In the genomic region with DNA sequence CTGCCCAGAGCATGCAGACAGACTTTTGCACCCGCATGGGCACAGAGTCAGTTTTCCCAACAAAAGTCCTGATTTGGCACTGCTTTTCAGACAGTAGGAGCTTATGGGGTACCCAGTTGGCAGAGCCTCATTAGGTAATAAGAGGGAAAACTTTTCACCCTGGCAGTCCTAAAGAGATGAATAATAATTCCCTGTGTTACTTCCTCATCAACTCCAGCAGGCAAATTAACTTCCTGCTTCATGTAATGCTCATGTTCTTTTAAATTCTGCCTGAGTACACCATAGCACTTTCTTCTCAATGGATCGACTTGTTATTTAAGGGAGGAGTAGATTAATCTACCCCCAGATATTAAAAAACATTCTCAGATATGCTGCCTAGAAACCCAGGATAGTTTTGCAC, we compare ENCODE assay signal across 22 cellular contexts.
"Had no signal": no experiment of that assay in that cellular context is flagged by ENCODE, and none has a peak within 500 bp of the region (broad histone marks: within the 10 kb centered on the region; RNA-seq: fewer than 3 reads in every experiment).

No MANE protein-coding gene starts in this region.

- H3K27me3 ChIP-seq: esophagus muscularis mucosa, gastroesophageal sphincter, right lobe of liver, suprapubic skin, uterus had no signal

- ATAC-seq: activated CD8-positive, alpha-beta memory T cell treated with anti-CD3 and anti-CD28 coated beads, Interleukin-2, amount 10 ng/mL, durations not matched to agents 7 days and 5 days; activated CD8-positive, alpha-beta T cell treated with anti-CD3 and anti-CD28 coated beads for 36 hours; activated naive CD8-positive, alpha-beta T cell treated with anti-CD3 and anti-CD28 coated beads, Interleukin-2, amount 50 U/mL, for 24 hours; gastroesophageal sphincter; right lobe of liver; stimulated activated effector memory CD8-positive, alpha-beta T cell treated with anti-CD3 and anti-CD28 coated beads, Interleukin-12 subunit alpha, Interleukin-12 subunit beta, amount 100 ng/mL, for 72 hours; stimulated activated naive CD8-positive, alpha-beta T cell treated with anti-CD3 and anti-CD28 coated beads, Interleukin-15, amount 100 ng/mL, for 72 hours had no signal

- H3K36me3 ChIP-seq: esophagus muscularis mucosa, gastroesophageal sphincter, right lobe of liver, suprapubic skin, uterus had no signal

- H3K79me2 ChIP-seq: parathyroid adenoma had no signal

- H3K27ac ChIP-seq: esophagus muscularis mucosa, gastroesophageal sphincter, parathyroid adenoma, right lobe of liver, skin epidermis, suprapubic skin, uterus had no signal

- H3K27me3 Mint-ChIP-seq: activated CD4-positive, alpha-beta T cell treated with anti-CD3 and anti-CD28 coated beads, Interleukin-2, amount 10 ng/mL, durations not matched to agents 24 days and 14 days; activated CD8-positive, alpha-beta memory T cell treated with anti-CD3 and anti-CD28 coated beads, Interleukin-2, amount 10 ng/mL, durations not matched to agents 7 days and 5 days; activated naive CD8-positive, alpha-beta T cell treated with anti-CD3 and anti-CD28 coated beads, Interleukin-2, amount 50 U/mL, for 24 hours; stimulated activated naive CD8-positive, alpha-beta T cell treated with anti-CD3 and anti-CD28 coated beads, Interleukin-15, amount 100 ng/mL, for 72 hours had no signal

- H3K4me3 ChIP-seq: esophagus muscularis mucosa, gastroesophageal sphincter, right lobe of liver, skin epidermis, suprapubic skin, uterus had no signal

- DNase-seq: activated CD8-positive, alpha-beta memory T cell treated with anti-CD3 and anti-CD28 coated beads, Interleukin-2, amount 10 ng/mL, durations not matched to agents 7 days and 5 days; activated CD8-positive, alpha-beta T cell treated with anti-CD3 and anti-CD28 coated beads for 36 hours; activated gamma-delta T cell; activated naive CD4-positive, alpha-beta T cell treated with anti-CD3 and anti-CD28 coated beads, Interleukin-2, amount 50 U/mL, for 16 hours; activated naive CD8-positive, alpha-beta T cell treated with anti-CD3 and anti-CD28 coated beads, Interleukin-2, amount 50 U/mL, for 24 hours; activated T-cell treated with anti-CD3 and anti-CD28 coated beads for 4 hours; effector memory CD4-positive, alpha-beta T cell; head of caudate nucleus; hypothalamus; nephron progenitor cell; right lobe of liver; stimulated activated CD4-positive, alpha-beta T cell treated with anti-CD3 and anti-CD28 coated beads, Interleukin-2, amount 100 ng/mL, for 24 hours; stimulated activated naive CD8-positive, alpha-beta T cell treated with anti-CD3 and anti-CD28 coated beads, Interleukin-15, amount 100 ng/mL, for 72 hours; T-helper 9 cell; uterus had no signal

- H3K9me3 ChIP-seq: esophagus muscularis mucosa, gastroesophageal sphincter, right lobe of liver, suprapubic skin, uterus had no signal

- H3K36me3 Mint-ChIP-seq: activated CD8-positive, alpha-beta memory T cell treated with anti-CD3 and anti-CD28 coated beads, Interleukin-2, amount 10 ng/mL, durations not matched to agents 7 days and 5 days; stimulated activated effector memory CD8-positive, alpha-beta T cell treated with anti-CD3 and anti-CD28 coated beads, Interleukin-12 subunit alpha, Interleukin-12 subunit beta, amount 100 ng/mL, for 72 hours had no signal

- H3K4me1 ChIP-seq: gastroesophageal sphincter, parathyroid adenoma, right lobe of liver, suprapubic skin, uterus had no signal

- H2AFZ ChIP-seq: parathyroid adenoma had no signal

- H3K27ac Mint-ChIP-seq: activated CD4-positive, alpha-beta T cell treated with anti-CD3 and anti-CD28 coated beads, Interleukin-2, amount 10 ng/mL, durations not matched to agents 24 days and 14 days; activated CD8-positive, alpha-beta memory T cell treated with anti-CD3 and anti-CD28 coated beads, Interleukin-2, amount 10 ng/mL, durations not matched to agents 7 days and 5 days; activated CD8-positive, alpha-beta T cell treated with anti-CD3 and anti-CD28 coated beads for 36 hours; activated naive CD8-positive, alpha-beta T cell treated with anti-CD3 and anti-CD28 coated beads, Interleukin-2, amount 50 U/mL, for 24 hours; stimulated activated effector memory CD8-positive, alpha-beta T cell treated with anti-CD3 and anti-CD28 coated beads, Interleukin-12 subunit alpha, Interleukin-12 subunit beta, amount 100 ng/mL, for 72 hours; stimulated activated naive CD8-positive, alpha-beta T cell treated with anti-CD3 and anti-CD28 coated beads, Interleukin-15, amount 100 ng/mL, for 72 hours had no signal

- H3K9me3 Mint-ChIP-seq: activated CD8-positive, alpha-beta T cell treated with anti-CD3 and anti-CD28 coated beads for 36 hours; stimulated activated effector memory CD8-positive, alpha-beta T cell treated with anti-CD3 and anti-CD28 coated beads, Interleukin-12 subunit alpha, Interleukin-12 subunit beta, amount 100 ng/mL, for 72 hours had no signal

- H3K4me1 Mint-ChIP-seq: activated CD4-positive, alpha-beta T cell treated with anti-CD3 and anti-CD28 coated beads, Interleukin-2, amount 10 ng/mL, durations not matched to agents 24 days and 14 days; activated CD8-positive, alpha-beta memory T cell treated with anti-CD3 and anti-CD28 coated beads, Interleukin-2, amount 10 ng/mL, durations not matched to agents 7 days and 5 days; activated naive CD8-positive, alpha-beta T cell treated with anti-CD3 and anti-CD28 coated beads, Interleukin-2, amount 50 U/mL, for 24 hours; nephron progenitor cell; stimulated activated effector memory CD8-positive, alpha-beta T cell treated with anti-CD3 and anti-CD28 coated beads, Interleukin-12 subunit alpha, Interleukin-12 subunit beta, amount 100 ng/mL, for 72 hours; stimulated activated naive CD8-positive, alpha-beta T cell treated with anti-CD3 and anti-CD28 coated beads, Interleukin-15, amount 100 ng/mL, for 72 hours had no signal

- H3K4me3 Mint-ChIP-seq: activated CD4-positive, alpha-beta T cell treated with anti-CD3 and anti-CD28 coated beads, Interleukin-2, amount 10 ng/mL, durations not matched to agents 24 days and 14 days; activated CD8-positive, alpha-beta memory T cell treated with anti-CD3 and anti-CD28 coated beads, Interleukin-2, amount 10 ng/mL, durations not matched to agents 7 days and 5 days; activated CD8-positive, alpha-beta T cell treated with anti-CD3 and anti-CD28 coated beads for 36 hours; activated naive CD8-positive, alpha-beta T cell treated with anti-CD3 and anti-CD28 coated beads, Interleukin-2, amount 50 U/mL, for 24 hours; nephron progenitor cell; stimulated activated effector memory CD8-positive, alpha-beta T cell treated with anti-CD3 and anti-CD28 coated beads, Interleukin-12 subunit alpha, Interleukin-12 subunit beta, amount 100 ng/mL, for 72 hours; stimulated activated naive CD8-positive, alpha-beta T cell treated with anti-CD3 and anti-CD28 coated beads, Interleukin-15, amount 100 ng/mL, for 72 hours had no signal
